In the genomic region with DNA sequence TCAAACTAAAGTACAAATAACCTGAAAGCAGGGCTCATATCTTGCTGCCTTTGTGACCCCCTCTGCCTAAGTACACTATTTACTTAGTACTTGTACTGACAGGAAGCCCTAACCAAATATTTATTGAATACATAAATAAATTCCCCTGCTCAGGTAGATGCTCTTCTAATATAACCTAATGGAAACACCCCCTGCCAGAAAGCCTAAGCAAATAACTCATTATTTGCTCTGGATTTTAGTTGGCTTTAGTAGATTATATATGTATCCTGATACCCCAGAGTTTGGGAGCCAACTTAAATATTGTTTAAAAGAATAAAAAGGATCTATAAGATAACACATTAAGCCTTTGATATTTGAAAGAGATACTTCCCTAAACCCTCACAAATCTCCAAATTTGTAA, we compare ENCODE assay signal across 16 cellular contexts.
DNase-seq lines count a peak whose midpoint lies in the region; ATAC-seq and TF ChIP-seq lines count a peak whose summit lies in the region.
"Had no signal": no experiment of that assay in that cellular context is flagged by ENCODE, and none has a peak within 500 bp of the region (broad histone marks: within the 10 kb centered on the region; RNA-seq: fewer than 3 reads in every experiment).

No MANE protein-coding gene starts in this region.

- ATAC-seq in HG02798 (IDR thresholded peaks at IDR 0.05; ENCODE audit: poor library complexity, unreplicated experiment) (no peak), HG03159 (IDR thresholded peaks at IDR 0.05; ENCODE audit: unreplicated experiment) (no peak)
- ATAC-seq: A549; CD8-positive, alpha-beta T cell; GM12878 had no signal

- no peaks in the 10 kb centered on the region for H3K4me1 Mint-ChIP-seq in neural crest cell
- H3K4me1 Mint-ChIP-seq: CD14-positive monocyte had no signal

- H3K27me3 Mint-ChIP-seq in neural crest cell (ENCODE audit: low read depth), result no peaks in the 10 kb centered on the region

- DNase-seq in NCI-H510A treated with DMSO at 0.1 percent for 48 hours (lab: John Stamatoyannopoulos, UW) (peak; percentile 29), NCI-H510A (lab: John Stamatoyannopoulos, UW) (no peak), DMS53 (lab: John Stamatoyannopoulos, UW) (peak; percentile 90), NCI-H146 treated with DMSO at 0.1 percent for 48 hours (lab: John Stamatoyannopoulos, UW; ENCODE audit: unreplicated experiment) (peak; percentile 1), neural crest cell (ENCODE audit: low read depth, low spot score) (no peak)
- DNase-seq: CD8-positive, alpha-beta T cell; COR-L47; DMS79; HCEC 1CT; HFFc6; IMR-90 had no signal

- no peaks in the 10 kb centered on the region for H3K36me3 Mint-ChIP-seq in neural crest cell (ENCODE audit: low read depth)
- H3K36me3 Mint-ChIP-seq: CD14-positive monocyte; CD8-positive, alpha-beta T cell had no signal

- no peak overlapping the region for H3K4me3 Mint-ChIP-seq in neural crest cell
- H3K4me3 Mint-ChIP-seq: CD14-positive monocyte; CD8-positive, alpha-beta T cell; HFFc6 had no signal

- H3K27ac Mint-ChIP-seq in neural crest cell (ENCODE audit: unreplicated experiment), result peak overlapping the region; percentile 62
- H3K27ac Mint-ChIP-seq: CD14-positive monocyte; CD8-positive, alpha-beta T cell; HFFc6 had no signal

- no peak for TF ChIP-seq CTCF in neural crest cell (conservative IDR thresholded peaks at IDR 0.05)

- H3K9me3 Mint-ChIP-seq in neural crest cell, result peaks cover 4% of the 10 kb centered on the region
- H3K9me3 Mint-ChIP-seq: CD8-positive, alpha-beta T cell had no signal

Comparison
In these comparisons a context has a peak if more than half of its experiments do, and no peak if none do; other contexts are left out.
1. DNase-seq: peak in NCI-H510A treated with DMSO at 0.1 percent for 48 hours (single experiment), DMS53 (single experiment) and NCI-H146 treated with DMSO at 0.1 percent for 48 hours (single experiment); none in NCI-H510A (single experiment) and neural crest cell (single experiment).